Comparison of ENCODE assay signal across 12 cellular contexts in genomic region chr4:153242848-153243324, GRCh38. TPM values are rescaled to one million over a fixed set of nuclear protein-coding genes. Genes with fewer than 3 reads are reported as not detected.
DNase-seq lines count a peak whose midpoint lies in the region; ATAC-seq and TF ChIP-seq lines count a peak whose summit lies in the region.
"Had no signal": no experiment of that assay in that cellular context is flagged by ENCODE, and none has a peak within 500 bp of the region (broad histone marks: within the 10 kb centered on the region; RNA-seq: fewer than 3 reads in every experiment).

No MANE protein-coding gene starts in this region.

- H3K36me3 ChIP-seq in left ventricle myocardium inferior, result peaks cover 6% of the 10 kb centered on the region
- H3K36me3 ChIP-seq in endodermal cell (ENCODE audit: control insufficient read depth, insufficient read depth, low read length), result peaks cover 41% of the 10 kb centered on the region
- no peaks in the 10 kb centered on the region for H3K36me3 ChIP-seq in thyroid gland

- no peak for ATAC-seq in Right ventricle myocardium superior (ENCODE audit: poor library complexity)
- no peak for ATAC-seq in GM19351 (IDR thresholded peaks at IDR 0.05; ENCODE audit: unreplicated experiment)
- ATAC-seq in HG03342 (IDR thresholded peaks at IDR 0.05; ENCODE audit: unreplicated experiment), result no peak

- H3K9ac ChIP-seq in endodermal cell (ENCODE audit: extremely low read depth, low read length, poor library complexity, severe bottlenecking), result no peak overlapping the region
- H3K9ac ChIP-seq: parathyroid adenoma had no signal

- peaks cover 6% of the 10 kb centered on the region for H3K9me3 Mint-ChIP-seq in endodermal cell

- H3K36me3 Mint-ChIP-seq in endodermal cell (ENCODE audit: low read depth), result peaks cover 40% of the 10 kb centered on the region

- TF ChIP-seq POLR2A in thyroid gland (IDR thresholded peaks at IDR 0.05), result no peak

- H3K4me3 ChIP-seq in left ventricle myocardium inferior (no peak overlapping the region), endodermal cell (ENCODE audit: low read length) (no peak overlapping the region), thyroid gland (replicated peaks in 1 of 3) (no peak overlapping the region)
- H3K4me3 ChIP-seq: smooth muscle cell had no signal

- 81% methylated on average over 3 of the region's 3 CpGs; no CpG with 5 or more reads in 1 of the 2 experiments for WGBS in endodermal cell (ENCODE audit: insufficient coverage in 1 of 2, insufficient read length in 1 of 2), 2 experiments
- 73 to 74% methylated on average over 3 of the region's 3 CpGs for WGBS in thyroid gland, 2 donors

- H3K27ac ChIP-seq in left ventricle myocardium inferior (replicated peaks) (peak overlapping the region; percentile 63), endodermal cell (ENCODE audit: low read depth, low read length) (peak overlapping the region; percentile 83), thyroid gland (peak overlapping the region in 1 of 3 donors; percentile 2)
- H3K27ac ChIP-seq: parathyroid adenoma had no signal

- H3K9me3 ChIP-seq in left ventricle myocardium inferior (replicated peaks) (no peaks in the 10 kb centered on the region), endodermal cell (ENCODE audit: control insufficient read depth, low read length) (peaks cover 7% of the 10 kb centered on the region), thyroid gland (no peaks in the 10 kb centered on the region)

- no peaks in the 10 kb centered on the region for H3K27me3 Mint-ChIP-seq in endodermal cell (ENCODE audit: insufficient read depth)

- peaks cover 50% of the 10 kb centered on the region for H3K4me1 Mint-ChIP-seq in endodermal cell

- H3K4me1 ChIP-seq in left ventricle myocardium inferior, result peaks cover 32% of the 10 kb centered on the region
- H3K4me1 ChIP-seq in endodermal cell (ENCODE audit: control insufficient read depth, insufficient read depth, low read length), result peaks cover 28% of the 10 kb centered on the region
- peaks cover 11 to 27% of the 10 kb centered on the region in 2 donors for H3K4me1 ChIP-seq in thyroid gland
- H3K4me1 ChIP-seq: parathyroid adenoma had no signal

- TF ChIP-seq CTCF in left ventricle myocardium inferior (IDR thresholded peaks at IDR 0.05; ENCODE audit: borderline replicate concordance), result no peak
- no peak for TF ChIP-seq CTCF in endodermal cell (conservative IDR thresholded peaks at IDR 0.05)
- TF ChIP-seq CTCF in thyroid gland (IDR thresholded peaks at IDR 0.05), result no peak

- H3K27me3 ChIP-seq in left ventricle myocardium inferior (ENCODE audit: low read depth), result no peaks in the 10 kb centered on the region
- no peaks in the 10 kb centered on the region for H3K27me3 ChIP-seq in endodermal cell (ENCODE audit: control insufficient read depth, insufficient read depth, low read length, poor library complexity, severe bottlenecking)
- H3K27me3 ChIP-seq in thyroid gland, result no peaks in the 10 kb centered on the region

- H3K27ac Mint-ChIP-seq in endodermal cell, result peak overlapping the region; percentile 27

- H3K4me3 Mint-ChIP-seq in endodermal cell, result peak overlapping the region; percentile 3

- DNase-seq in left ventricle myocardium inferior (no peak), Right ventricle myocardium superior (no peak), NCI-H2029 (lab: John Stamatoyannopoulos, UW) (peak; percentile 45), endodermal cell (no peak), AML-193 (lab: John Stamatoyannopoulos, UW) (no peak), thyroid gland (no peak)
- DNase-seq: activated CD4-positive, CD25-positive, alpha-beta regulatory T cell; NCI-H2081 had no signal

- intact Hi-C loops in left ventricle myocardium inferior (cut with micrococcal nuclease), result no loop called here
- intact Hi-C loops in Right ventricle myocardium superior (cut with DNase I), result no loop called here
- intact Hi-C loops in thyroid gland (cut with DNase I), result no loop called here

RNA-seq across cellular contexts. Expression of gene TRIM2, which starts 38.6 kb away (rescaled TPM):
- total RNA-seq in left ventricle myocardium inferior, result 20.2 TPM
- 15.3 TPM for total RNA-seq in Right ventricle myocardium superior
- 10 to 100 TPM; 31.8 to 56.1 TPM for total RNA-seq in endodermal cell
- 83.8 TPM for polyA plus RNA-seq in endodermal cell (2013, experiment 1 of 2)
- 72.7 TPM for polyA plus RNA-seq in endodermal cell (2013, experiment 2 of 2)
- total RNA-seq in thyroid gland, result 100 to 1,000 TPM; 146 to 229 (median 192) TPM
